ENCODE assay signal across 13 cellular contexts in the genomic region with DNA sequence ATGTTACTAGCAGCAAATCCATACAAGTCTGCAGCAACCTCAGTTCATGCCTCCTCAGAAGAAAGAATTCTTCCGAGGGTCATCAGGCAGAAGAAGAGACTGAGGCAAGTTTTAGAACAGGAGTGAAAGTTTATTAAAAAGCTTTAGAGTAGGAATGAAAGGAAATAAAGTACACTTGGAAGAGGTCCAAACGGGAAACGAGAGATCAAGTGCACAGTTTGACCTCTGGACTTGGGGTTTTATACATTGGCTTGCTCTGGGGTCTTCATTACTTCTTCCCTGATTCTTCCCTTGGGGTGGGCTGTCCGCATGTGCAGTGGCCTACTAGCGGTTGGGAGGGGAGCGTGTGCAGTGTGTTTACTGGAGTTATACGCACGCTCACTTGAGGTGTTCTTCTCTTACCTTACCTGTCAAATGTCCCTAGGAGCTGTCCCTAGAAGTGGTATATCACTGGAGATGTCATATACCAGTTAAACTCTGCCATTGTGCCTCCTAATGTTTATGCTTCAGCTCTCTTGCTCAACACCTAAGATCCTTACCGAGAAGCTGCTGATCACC.
DNase-seq lines count a peak whose midpoint lies in the region; ATAC-seq and TF ChIP-seq lines count a peak whose summit lies in the region.
"Had no signal": no experiment of that assay in that cellular context is flagged by ENCODE, and none has a peak within 500 bp of the region (broad histone marks: within the 10 kb centered on the region; RNA-seq: fewer than 3 reads in every experiment).

No MANE protein-coding gene starts in this region.

- H3K4me1 ChIP-seq in Caco-2: peaks cover 80% of the 10 kb centered on the region
- no peaks in the 10 kb centered on the region; the same call in 1 of the 2 replicates for H3K4me1 ChIP-seq in IMR-90 (ENCODE audit: control insufficient read depth, insufficient read depth, low read length)
- peaks cover 2% of the 10 kb centered on the region for H3K4me1 ChIP-seq in mesenchymal stem cell (ENCODE audit: control insufficient read depth, insufficient read depth, low read depth, low read length)
- peaks cover 9% of the 10 kb centered on the region for H3K4me1 ChIP-seq in parathyroid adenoma
- H3K4me1 ChIP-seq in heart left ventricle: peaks cover 0 to 5% (median 0%) of the 10 kb centered on the region in 12 donors
- no peaks in the 10 kb centered on the region for H3K4me1 ChIP-seq in CD8-positive, alpha-beta T cell (ENCODE audit: insufficient read depth, low read length)

- no peak overlapping the region for H4K91ac ChIP-seq in IMR-90 (ENCODE audit: insufficient read depth, low read depth, low read length)
- H4K91ac ChIP-seq in mesenchymal stem cell (ENCODE audit: low read length): no peak overlapping the region

- H2BK120ac ChIP-seq in IMR-90 (ENCODE audit: low read depth, low read length) (no peak overlapping the region), mesenchymal stem cell (ENCODE audit: low read depth, low read length) (no peak overlapping the region)

- H3K36me3 ChIP-seq in Caco-2 (ENCODE audit: control insufficient read depth, insufficient read depth, low read length) (no peaks in the 10 kb centered on the region), IMR-90 (ENCODE audit: control insufficient read depth, insufficient read depth, low read length) (no peaks in the 10 kb centered on the region), mesenchymal stem cell (ENCODE audit: control insufficient read depth in 1 of 2, insufficient read depth in 2 of 2, low read depth in 1 of 2, low read length in 2 of 2) (no peaks in the 10 kb centered on the region), parathyroid adenoma (ENCODE audit: control insufficient read depth, insufficient read depth, low read length) (no peaks in the 10 kb centered on the region), heart left ventricle (no peaks in the 10 kb centered on the region)
- H3K36me3 ChIP-seq in CD8-positive, alpha-beta T cell (ENCODE audit: insufficient read depth, low read length): no peaks in the 10 kb centered on the region

- TF ChIP-seq POLR2A in IMR-90 (IDR thresholded peaks at IDR 0.05; ENCODE audit: low read depth, low read length) (no peak), heart left ventricle (IDR thresholded peaks at IDR 0.05) (no peak)

- no peak overlapping the region for H3K56ac ChIP-seq in IMR-90 (ENCODE audit: extremely low read depth, insufficient read depth, low read length)

- H3K27me3 ChIP-seq in Caco-2 (replicated peaks; ENCODE audit: control insufficient read depth, insufficient read depth, low read length) (no peaks in the 10 kb centered on the region), IMR-90 (ENCODE audit: control insufficient read depth, insufficient read depth, low read length) (no peaks in the 10 kb centered on the region), mesenchymal stem cell (ENCODE audit: control insufficient read depth in 1 of 2, insufficient read depth in 1 of 2, low read length in 2 of 2) (no peaks in the 10 kb centered on the region), parathyroid adenoma (ENCODE audit: control insufficient read depth, insufficient read depth, low read length) (no peaks in the 10 kb centered on the region), heart left ventricle (no peaks in the 10 kb centered on the region)
- H3K27me3 ChIP-seq in CD8-positive, alpha-beta T cell (ENCODE audit: insufficient read depth, low read length): no peaks in the 10 kb centered on the region

- H4K8ac ChIP-seq in IMR-90 (ENCODE audit: low read depth in 2 of 2, low read length in 2 of 2): no peak overlapping the region
- H4K8ac ChIP-seq in mesenchymal stem cell (ENCODE audit: low read length): no peak overlapping the region

- WGBS in IMR-90 (ENCODE audit: extremely low coverage in 2 of 2, insufficient read length in 1 of 2), 2 experiments: 90% methylated on average over 2 of the region's 9 CpGs; no CpG with 5 or more reads in 1 of the 2 experiments
- WGBS in mesenchymal stem cell: 92% methylated on average over 7 of the region's 9 CpGs
- 86 to 90% (median 87%) methylated on average over 9 of the region's 9 CpGs for WGBS in heart left ventricle, 4 donors

- H2AK5ac ChIP-seq in IMR-90 (ENCODE audit: low read depth, low read length) (peak overlapping the region; percentile 35; the same call in 1 of the 2 replicates), mesenchymal stem cell (ENCODE audit: low read length, severe bottlenecking) (no peak overlapping the region)

- H3K4me2 ChIP-seq in IMR-90 (ENCODE audit: low read depth, low read length): no peak overlapping the region
- no peak overlapping the region for H3K4me2 ChIP-seq in mesenchymal stem cell (ENCODE audit: low read length, poor library complexity, severe bottlenecking)
- H3K4me2 ChIP-seq in parathyroid adenoma (ENCODE audit: low read length): no peak overlapping the region

- H2AFZ ChIP-seq in IMR-90 (replicated peaks; ENCODE audit: low read length, poor library complexity): no peak overlapping the region
- no peak overlapping the region for H2AFZ ChIP-seq in mesenchymal stem cell (ENCODE audit: low read depth, low read length)
- peak overlapping the region; percentile 25 for H2AFZ ChIP-seq in parathyroid adenoma

- CTCF ChIA-PET in Caco-2 (lab: Charles Lee): no interaction called here
- CTCF ChIA-PET in IMR-90 (lab: Yijun Ruan, JAX): no interaction called here
- CTCF ChIA-PET in CD8-positive, alpha-beta T cell (lab: Charles Lee): interaction anchor here (0.6 kb wide), 1 partner anchor 69 kb away, joined by 3 read pairs; no protein-coding TSS in a partner anchor

- no peaks in the 10 kb centered on the region for H3K79me1 ChIP-seq in IMR-90 (ENCODE audit: low read depth in 1 of 2, low read length in 2 of 2)
- H3K79me1 ChIP-seq in mesenchymal stem cell (replicated peaks; ENCODE audit: low read length, poor library complexity, severe bottlenecking): no peaks in the 10 kb centered on the region

- H3K27me3 Mint-ChIP-seq in Caco-2 (ENCODE audit: insufficient read depth, unreplicated experiment): no peaks in the 10 kb centered on the region
- H3K27me3 Mint-ChIP-seq in CD8-positive, alpha-beta T cell (ENCODE audit: low read depth): no peaks in the 10 kb centered on the region

- TF ChIP-seq RAD21 in IMR-90 (IDR thresholded peaks at IDR 0.05; ENCODE audit: low read length): no peak

- in situ Hi-C loops in IMR-90 (cut with MboI; ENCODE audit: low sequenced_read_pairs): no loop called here

- H3K4me3 ChIP-seq in Caco-2 (ENCODE audit: low read depth, low read length) (no peak overlapping the region), IMR-90 (ENCODE audit: insufficient read depth, low read depth, low read length) (no peak overlapping the region), mesenchymal stem cell (ENCODE audit: insufficient read depth in 1 of 2, low read depth in 1 of 2, low read length in 2 of 2) (no peak overlapping the region), parathyroid adenoma (ENCODE audit: low read depth, low read length) (no peak overlapping the region), heart left ventricle (no peak overlapping the region)
- H3K4me3 ChIP-seq in CD8-positive, alpha-beta T cell (ENCODE audit: low read depth, low read length): no peak overlapping the region

- TF ChIP-seq CTCF in Caco-2 (IDR thresholded peaks at IDR 0.05; ENCODE audit: insufficient read depth in 1 of 2, low read depth in 1 of 2, low read length in 1 of 2, severe bottlenecking in 1 of 2, unreplicated experiment in 1 of 2) (no peak), IMR-90 (conservative IDR thresholded peaks at IDR 0.05; ENCODE audit: low read depth, low read length) (no peak), parathyroid adenoma (IDR thresholded peaks at IDR 0.05) (no peak), heart left ventricle (IDR thresholded peaks at IDR 0.05) (no peak)
- TF ChIP-seq CTCF in CD8-positive, alpha-beta T cell (IDR thresholded peaks at IDR 0.05): no peak

- H2BK15ac ChIP-seq in IMR-90 (ENCODE audit: low read depth, low read length) (peak overlapping the region; percentile 8; the same call in 1 of the 3 replicates), mesenchymal stem cell (ENCODE audit: low read depth, poor library complexity, severe bottlenecking) (no peak overlapping the region)

- H4K5ac ChIP-seq in IMR-90 (ENCODE audit: low read depth, low read length): no peak overlapping the region

- no peak for ATAC-seq in IMR-90 (ENCODE audit: low read depth)
- no peak for ATAC-seq in Right ventricle myocardium inferior
- ATAC-seq in heart left ventricle: no peak
- ATAC-seq in SK-N-SH treated with all-trans-retinoic acid at 6 μM for 48 hours: no peak
- ATAC-seq in CD8-positive, alpha-beta T cell: no peak

- intact Hi-C loops in Caco-2 (cut with micrococcal nuclease; ENCODE audit: unreplicated experiment) (loop anchor here (10.0 kb wide), 1 partner anchor 768 kb away; no protein-coding TSS in a partner anchor), IMR-90 (cut with micrococcal nuclease) (no loop called here), Right ventricle myocardium inferior (cut with DNase I) (no loop called here), heart left ventricle (cut with DNase I) (loop anchor here in 1 of 10 donors (10.0 kb wide), 1 partner anchor 48 kb away; no protein-coding TSS in a partner anchor)
- intact Hi-C loops in CD8-positive, alpha-beta T cell (cut with DNase I, micrococcal nuclease): no loop called here

- no peaks in the 10 kb centered on the region for H4K20me1 ChIP-seq in IMR-90 (ENCODE audit: insufficient read depth, low read length)

- peaks cover 66% of the 10 kb centered on the region for H3K4me1 Mint-ChIP-seq in Caco-2 (ENCODE audit: low read depth, unreplicated experiment)
- H3K4me1 Mint-ChIP-seq in CD8-positive, alpha-beta T cell (ENCODE audit: low read depth): no peaks in the 10 kb centered on the region
- H3K4me1 Mint-ChIP-seq: B cell had no signal

- H3K9me1 ChIP-seq in IMR-90 (ENCODE audit: insufficient read depth, low read length): no peaks in the 10 kb centered on the region

- DNase-seq in Caco-2 (no peak), IMR-90 (no peak), mesenchymal stem cell (no peak), Right ventricle myocardium inferior (ENCODE audit: missing footprints) (no peak), heart left ventricle (no peak)
- no peak for DNase-seq in CD8-positive, alpha-beta T cell
- DNase-seq: C1 segment of cervical spinal cord; CD4-positive, alpha-beta T cell; DND-41; GDM1 had no signal

- no peak overlapping the region for H2AK9ac ChIP-seq in IMR-90 (replicated peaks; ENCODE audit: low read depth, low read length, poor library complexity)

- H3K9me3 Mint-ChIP-seq in Caco-2 (ENCODE audit: unreplicated experiment): peaks cover 11% of the 10 kb centered on the region
- H3K9me3 Mint-ChIP-seq in CD8-positive, alpha-beta T cell: peaks cover 2% of the 10 kb centered on the region
- H3K9me3 Mint-ChIP-seq: CD4-positive, alpha-beta T cell had no signal

- no peak overlapping the region; the same call in 1 of the 2 replicates for H2BK20ac ChIP-seq in IMR-90 (ENCODE audit: low read depth, low read length)

- no peaks in the 10 kb centered on the region for H3K79me2 ChIP-seq in parathyroid adenoma

- peaks cover 26% of the 10 kb centered on the region for H3K36me3 Mint-ChIP-seq in Caco-2 (ENCODE audit: insufficient read depth, unreplicated experiment)
- no peaks in the 10 kb centered on the region for H3K36me3 Mint-ChIP-seq in CD8-positive, alpha-beta T cell

- H3K27ac ChIP-seq in IMR-90 (ENCODE audit: insufficient read depth, low read length) (no peak overlapping the region), mesenchymal stem cell (ENCODE audit: low read length, poor library complexity, severe bottlenecking) (peak overlapping the region; percentile 71), parathyroid adenoma (no peak overlapping the region), heart left ventricle (no peak overlapping the region)
- H3K27ac ChIP-seq in CD8-positive, alpha-beta T cell (ENCODE audit: low read depth, low read length): no peak overlapping the region

- dilution Hi-C loops in IMR-90 (cut with HindIII; ENCODE audit: low sequenced_read_pairs, unreplicated experiment): no loop called here

- no peak overlapping the region for H3K4ac ChIP-seq in IMR-90 (ENCODE audit: low read depth, low read length)
- no peak overlapping the region for H3K4ac ChIP-seq in mesenchymal stem cell (ENCODE audit: low read depth in 1 of 2, low read length in 2 of 2)

- peaks cover 9% of the 10 kb centered on the region; the same call in 1 of the 2 replicates for H3K9me3 ChIP-seq in Caco-2
- H3K9me3 ChIP-seq in IMR-90 (ENCODE audit: control insufficient read depth, insufficient read depth, low read length): no peaks in the 10 kb centered on the region
- no peaks in the 10 kb centered on the region for H3K9me3 ChIP-seq in mesenchymal stem cell (ENCODE audit: control insufficient read depth, low read length)
- H3K9me3 ChIP-seq in parathyroid adenoma (ENCODE audit: control insufficient read depth, low read length): no peaks in the 10 kb centered on the region
- peaks cover 0 to 3% (median 0%) of the 10 kb centered on the region in 12 donors for H3K9me3 ChIP-seq in heart left ventricle
- H3K9me3 ChIP-seq in CD8-positive, alpha-beta T cell (ENCODE audit: low read length): no peaks in the 10 kb centered on the region

- no peak overlapping the region for H3K9ac ChIP-seq in IMR-90 (ENCODE audit: low read depth, low read length)
- no peak overlapping the region for H3K9ac ChIP-seq in mesenchymal stem cell (ENCODE audit: low read length)
- no peak overlapping the region for H3K9ac ChIP-seq in parathyroid adenoma

- H3K23ac ChIP-seq in IMR-90 (ENCODE audit: low read depth, low read length): no peak overlapping the region
- H3K23ac ChIP-seq in mesenchymal stem cell (ENCODE audit: low read length in 2 of 2): no peak overlapping the region

- BruUV-seq in Caco-2 (replicated peaks; lab: Mats Ljungman, UMichigan) (no TSS peak), IMR-90 (replicated peaks; lab: Mats Ljungman, UMichigan) (no TSS peak)

- no peak overlapping the region for H2BK12ac ChIP-seq in mesenchymal stem cell (ENCODE audit: low read length in 2 of 2)

- H3K14ac ChIP-seq in IMR-90 (replicated peaks; ENCODE audit: low read depth, low read length) (no peak overlapping the region), mesenchymal stem cell (ENCODE audit: low read length in 2 of 2) (no peak overlapping the region)

- H2BK5ac ChIP-seq in IMR-90 (ENCODE audit: low read depth, low read length, poor library complexity, severe bottlenecking) (no peak overlapping the region), mesenchymal stem cell (ENCODE audit: low read depth, low read length, poor library complexity, severe bottlenecking) (no peak overlapping the region)

- H3K4me3 Mint-ChIP-seq in Caco-2 (ENCODE audit: unreplicated experiment): peak overlapping the region; percentile 3
- H3K4me3 Mint-ChIP-seq in CD8-positive, alpha-beta T cell: no peak overlapping the region
- H3K4me3 Mint-ChIP-seq: B cell; CD4-positive, alpha-beta T cell had no signal

- POLR2A ChIA-PET in Caco-2 (lab: Charles Lee) (no interaction called here), IMR-90 (lab: Charles Lee; ENCODE audit: unreplicated experiment) (no interaction called here)
- POLR2A ChIA-PET in CD8-positive, alpha-beta T cell (lab: Charles Lee): no interaction called here

- peak overlapping the region; percentile 72 for H3K27ac Mint-ChIP-seq in Caco-2 (ENCODE audit: unreplicated experiment)
- H3K27ac Mint-ChIP-seq in CD8-positive, alpha-beta T cell: no peak overlapping the region
- H3K27ac Mint-ChIP-seq: B cell; CD4-positive, alpha-beta T cell had no signal

- no peak overlapping the region for H3K18ac ChIP-seq in IMR-90 (ENCODE audit: low read depth, low read length)
- H3K18ac ChIP-seq in mesenchymal stem cell (ENCODE audit: low read depth in 1 of 2, low read length in 2 of 2): no peak overlapping the region
